In genomic region chr16:33987348-33987963, GRCh38 we compare ENCODE assay signal across 7 cellular contexts.
A peak's percentile ranks its signal among the peaks of the same experiment; 100 is the strongest.
DNase-seq lines count a peak whose midpoint lies in the region; ATAC-seq, FAIRE-seq and TF ChIP-seq lines count a peak whose summit lies in the region.
"Not testable (repeated sequence)": the region's sequence is repeated elsewhere in the genome, so short reads cannot be mapped to it uniquely, and the experiment has no call there.

No MANE protein-coding gene starts in this region.

- not testable (repeated sequence) for FAIRE-seq in kidney (lab: Jason Lieb, UNC)

- not testable (repeated sequence) for H3K4me3 ChIP-seq in MG63; kidney (ENCODE audit: low read length in 2 of 2); lower lobe of right lung; gastrocnemius medialis

- intact Hi-C loops in Right ventricle myocardium inferior (cut with DNase I); left cardiac atrium (cut with DNase I); kidney (cut with DNase I); lower lobe of right lung (cut with DNase I); posterior vena cava (cut with DNase I); gastrocnemius medialis (cut with DNase I; ENCODE audit: low total_unique reads): not testable (repeated sequence)

- H3K9me3 ChIP-seq in MG63; kidney (ENCODE audit: control insufficient read depth in 1 of 2, low read length in 2 of 2); lower lobe of right lung; gastrocnemius medialis: not testable (repeated sequence)

- not testable (repeated sequence) for TF ChIP-seq CTCF in kidney (IDR thresholded peaks at IDR 0.05; ENCODE audit: borderline replicate concordance, extremely low read depth, insufficient read depth); lower lobe of right lung (IDR thresholded peaks at IDR 0.05); gastrocnemius medialis (IDR thresholded peaks at IDR 0.05 in 4 of 5, conservative IDR thresholded peaks at IDR 0.05 in 1 of 5)

- not testable (repeated sequence) for TF ChIP-seq POLR2A in gastrocnemius medialis (IDR thresholded peaks at IDR 0.05)

- H3K36me3 ChIP-seq in MG63; kidney (ENCODE audit: control insufficient read depth in 1 of 2, insufficient read depth in 2 of 2, low read length in 2 of 2); lower lobe of right lung; gastrocnemius medialis: not testable (repeated sequence)

- H3K27me3 ChIP-seq in MG63; lower lobe of right lung (ENCODE audit: low read depth); gastrocnemius medialis: not testable (repeated sequence)

- H3K27ac ChIP-seq in kidney (ENCODE audit: low read depth in 2 of 2, low read length in 2 of 2); lower lobe of right lung: not testable (repeated sequence)
- H3K27ac ChIP-seq in gastrocnemius medialis, result peak overlapping the region in 1 of 4 donors; percentile 50

- in situ Hi-C loops in gastrocnemius medialis (cut with MboI; ENCODE audit: low sequenced_read_pairs in 4 of 4), result not testable (repeated sequence)

- ATAC-seq in Right ventricle myocardium inferior, result peak; percentile 77
- ATAC-seq in left cardiac atrium, result peak; percentile 35 to 71
- ATAC-seq in lower lobe of right lung, result not testable (repeated sequence)
- ATAC-seq in gastrocnemius medialis, result peak; percentile 32 to 56

- H3K4me1 ChIP-seq in kidney (ENCODE audit: control insufficient read depth in 1 of 2, insufficient read depth in 1 of 2, low read depth in 1 of 2, low read length in 2 of 2); lower lobe of right lung; gastrocnemius medialis: not testable (repeated sequence)

- not testable (repeated sequence) for H3K9ac ChIP-seq in kidney (ENCODE audit: low read length in 2 of 2)

- DNase-seq in MG63, result peak; percentile 58
- DNase-seq in Right ventricle myocardium inferior (ENCODE audit: missing footprints), result peak; percentile 5
- not testable (repeated sequence) for DNase-seq in left cardiac atrium, gastrocnemius medialis
- DNase-seq in kidney, result peak; percentile 10
- peak; percentile 5 for DNase-seq in lower lobe of right lung
- peak; percentile 6 for DNase-seq in posterior vena cava (ENCODE audit: low spot score)
